ENCODE assay signal across 1 cellular context in genomic region chr1:22142315-22143064, GRCh38.
TF ChIP-seq lines count a peak whose summit lies in the region.

No MANE protein-coding gene starts in this region.

TF ChIP-seq in WTC11, 78 proteins besides CTCF, POLR2A, EP300 and RAD21 (continued from another document):
- no peak for TF ChIP-seq AFF4 (CRISPR knock-in tag; IDR thresholded peaks at IDR 0.05; ENCODE audit: borderline replicate concordance)
